Comparison of ENCODE assay signal across 8 cellular contexts in the genomic region with DNA sequence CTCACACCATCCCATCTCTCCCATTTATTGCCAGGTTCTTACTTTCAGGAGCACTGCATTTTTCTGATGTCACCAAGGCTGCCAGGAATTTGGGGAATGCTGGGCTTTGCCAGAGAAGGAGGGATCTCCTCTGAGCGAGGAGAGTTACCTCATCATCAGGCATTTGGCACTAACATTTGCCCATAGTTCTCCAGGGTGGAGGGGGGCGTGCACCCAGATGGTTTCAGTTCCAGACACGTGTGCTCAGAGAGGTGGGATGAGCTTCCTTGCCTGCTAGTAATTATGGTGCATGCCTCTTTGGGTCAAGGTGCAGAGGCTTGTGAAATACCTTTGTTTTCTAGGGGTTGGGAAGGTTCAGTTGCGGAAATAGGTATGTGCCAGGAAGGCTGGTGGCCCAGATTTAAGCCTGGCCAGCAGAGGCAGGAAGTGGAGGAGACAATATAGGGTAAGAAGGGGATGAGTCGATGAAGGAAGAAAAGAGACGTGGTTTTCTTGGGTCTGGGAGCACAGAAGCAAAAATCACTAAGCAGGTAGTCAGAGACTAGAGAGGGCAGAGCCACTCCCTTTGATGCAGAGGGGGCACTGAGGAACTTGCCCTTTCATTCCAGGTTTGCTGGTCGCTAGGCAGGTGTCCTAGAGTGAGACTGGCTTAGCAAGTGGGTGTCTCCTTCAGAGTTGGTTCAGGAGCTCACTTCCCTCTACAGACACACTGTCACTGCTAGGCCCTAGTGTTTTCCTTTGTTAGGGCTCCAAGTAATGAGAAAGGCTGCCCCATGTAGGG. TPM values are rescaled to one million over a fixed set of nuclear protein-coding genes. Genes with fewer than 3 reads are reported as not detected.
DNase-seq lines count a peak whose midpoint lies in the region; ATAC-seq and TF ChIP-seq lines count a peak whose summit lies in the region.

No MANE protein-coding gene starts in this region.

- H3K4me3 Mint-ChIP-seq in CD4-positive, alpha-beta T cell: no peak overlapping the region

- peaks cover 10% of the 10 kb centered on the region for H3K4me1 Mint-ChIP-seq in CD4-positive, alpha-beta T cell (ENCODE audit: low read depth)

- H3K27me3 ChIP-seq in CD4-positive, alpha-beta T cell (ENCODE audit: control insufficient read depth, insufficient read depth, low read length): no peaks in the 10 kb centered on the region

- no peaks in the 10 kb centered on the region for H3K36me3 Mint-ChIP-seq in CD4-positive, alpha-beta T cell (ENCODE audit: low read depth)

- TF ChIP-seq CTCF in AG04449 (IDR thresholded peaks at IDR 0.05; ENCODE audit: insufficient read depth, low read length, missing control alignments): no peak
- no peak for TF ChIP-seq CTCF in CD4-positive, alpha-beta T cell (IDR thresholded peaks at IDR 0.05)

- H3K27ac Mint-ChIP-seq in CD4-positive, alpha-beta T cell: no peak overlapping the region

- ATAC-seq in GM18519 (IDR thresholded peaks at IDR 0.05; ENCODE audit: low FRiP score, unreplicated experiment): no peak
- no peak for ATAC-seq in HG03442 (IDR thresholded peaks at IDR 0.05; ENCODE audit: unreplicated experiment)
- ATAC-seq in CD4-positive, alpha-beta T cell (ENCODE audit: poor library complexity): no peak

- no peaks in the 10 kb centered on the region for H3K27me3 Mint-ChIP-seq in CD4-positive, alpha-beta T cell

- H3K9me3 Mint-ChIP-seq in CD4-positive, alpha-beta T cell: no peaks in the 10 kb centered on the region

- DNase-seq in AG04449 (ENCODE audit: low read depth, low spot score) (peak; percentile 86), M059J (ENCODE audit: low read depth) (peak; percentile 99), dermis microvascular lymphatic vessel endothelial cell (ENCODE audit: low read depth in 2 of 2) (peak; percentile 71 to 79), lung microvascular endothelial cell (ENCODE audit: low read depth in 2 of 2) (peak; percentile 82 to 86), GDM1 (lab: John Stamatoyannopoulos, UW) (no peak)
- no peak for DNase-seq in CD4-positive, alpha-beta T cell

- H3K27ac ChIP-seq in CD4-positive, alpha-beta T cell (ENCODE audit: low read depth, low read length): no peak overlapping the region

- H3K4me3 ChIP-seq in AG04449 (ENCODE audit: low read depth, low read length): peak overlapping the region; percentile 21; the same call in 1 of the 2 replicates

- POLR2A ChIA-PET in AG04449 (lab: Yijun Ruan, JAX): interaction anchor here (1.0 to 1.7 kb wide), 2 partner anchors 8 to 10 kb away, joined by 4 read pairs; a partner anchor contains a TSS
- POLR2A ChIA-PET in CD4-positive, alpha-beta T cell (lab: Charles Lee): interaction anchor here (0.5 kb wide), 1 partner anchor 141 kb away, joined by 3 read pairs; no protein-coding TSS in a partner anchor

- no peaks in the 10 kb centered on the region for H3K9me3 ChIP-seq in CD4-positive, alpha-beta T cell (ENCODE audit: control insufficient read depth, low read length)

- intact Hi-C loops in CD4-positive, alpha-beta T cell (cut with DNase I, micrococcal nuclease): no loop called here

- CTCF ChIA-PET in AG04449 (lab: Yijun Ruan, JAX): interaction anchor here (1.4 to 1.6 kb wide), 3 partner anchors 10 to 47 kb away, joined by 4 to 6 read pairs (median 6); no protein-coding TSS in a partner anchor
- CTCF ChIA-PET in CD4-positive, alpha-beta T cell (lab: Charles Lee): no interaction called here

RNA-seq across cellular contexts. Expression of a gene that starts 7.2 kb away (rescaled TPM):
- 13.2 and 21.1 TPM in 2 replicates for total RNA-seq in M059J (2014; rRNA removed; shearing (Covaris generic))
- total RNA-seq in dermis microvascular lymphatic vessel endothelial cell (3.9 TPM in 2 replicates), lung microvascular endothelial cell (2.6 and 4.8 TPM in 2 replicates)
- 1 to 10 TPM; 7.2 to 9.6 TPM for total RNA-seq in CD4-positive, alpha-beta T cell

RNA-seq across cellular contexts. Expression of a gene that starts 36.1 kb away (rescaled TPM):
- total RNA-seq in M059J (2014; rRNA removed; shearing (Covaris generic)): 0.52 and 1.5 TPM in 2 replicates
- total RNA-seq in dermis microvascular lymphatic vessel endothelial cell: 0.13 TPM in 2 replicates
- under 0.01 and 0.40 TPM in 2 replicates for total RNA-seq in lung microvascular endothelial cell
- total RNA-seq in CD4-positive, alpha-beta T cell: under 1 TPM; 0.08 to 0.28 TPM

Comparison
In these comparisons a context has a peak if more than half of its experiments do, and no peak if none do; other contexts are left out.
1. DNase-seq: peak in AG04449 (single experiment), M059J (single experiment), dermis microvascular lymphatic vessel endothelial cell (2 of 2) and lung microvascular endothelial cell (2 of 2); none in GDM1 (single experiment) and CD4-positive, alpha-beta T cell (0 of 10).